ENCODE assay signal across 22 cellular contexts in genomic region chr7:18780266-18780665, GRCh38.
"Had no signal": no experiment of that assay in that cellular context is flagged by ENCODE, and none has a peak within 500 bp of the region (broad histone marks: within the 10 kb centered on the region; RNA-seq: fewer than 3 reads in every experiment).

No MANE protein-coding gene starts in this region.

- H3K27me3 ChIP-seq: esophagus muscularis mucosa, gastrocnemius medialis, ovary, sigmoid colon, spleen, stomach, thyroid gland had no signal

- H3K4me3 ChIP-seq: coronary artery, esophagus muscularis mucosa, gastrocnemius medialis, lower lobe of right lung, ovary, psoas muscle, sigmoid colon, skin epidermis, spleen, stomach, thyroid gland had no signal

- DNase-seq: dermis blood vessel endothelial cell; effector memory CD4-positive, alpha-beta T cell; gastrocnemius medialis; head of caudate nucleus; left ventricle myocardium superior; lower lobe of right lung; natural killer cell; occipital lobe; ovary; posterior cingulate gyrus; psoas muscle; right cardiac atrium; sigmoid colon; spleen; stimulated activated CD4-positive, alpha-beta T cell treated with anti-CD3 and anti-CD28 coated beads, Interleukin-4, amount 100 ng/mL, for 4 hours; stimulated activated naive B cell treated with anti-CD40 and anti-IgM and Interleukin-4, amounts not matched to agents 10 μg/mL and 1 μg/mL and 100 μg/mL, for 72 hours; stomach; thyroid gland; trophoblast cell had no signal

- H3K27me3 Mint-ChIP-seq: stimulated activated naive B cell treated with anti-CD40 and anti-IgM and Interleukin-4, amounts not matched to agents 10 μg/mL and 1 μg/mL and 100 μg/mL, for 72 hours had no signal

- H3K9me3 Mint-ChIP-seq: stimulated activated naive B cell treated with anti-CD40 and anti-IgM and Interleukin-4, amounts not matched to agents 10 μg/mL and 1 μg/mL and 100 μg/mL, for 72 hours had no signal

- H3K4me1 ChIP-seq: esophagus muscularis mucosa, gastrocnemius medialis, lower lobe of right lung, psoas muscle, sigmoid colon, spleen, stomach, thyroid gland had no signal

- ATAC-seq: gastrocnemius medialis; left ventricle myocardium superior; lower lobe of right lung; natural killer cell; psoas muscle; right cardiac atrium; stimulated activated naive B cell treated with anti-CD40 and anti-IgM and Interleukin-4, amounts not matched to agents 10 μg/mL and 1 μg/mL and 100 μg/mL, for 72 hours had no signal

- H3K27ac Mint-ChIP-seq: natural killer cell; stimulated activated naive B cell treated with anti-CD40 and anti-IgM and Interleukin-4, amounts not matched to agents 10 μg/mL and 1 μg/mL and 100 μg/mL, for 72 hours had no signal

- H3K9me3 ChIP-seq: esophagus muscularis mucosa, gastrocnemius medialis, lower lobe of right lung, ovary, psoas muscle, sigmoid colon, spleen, stomach, thyroid gland had no signal

- H3K27ac ChIP-seq: coronary artery, esophagus muscularis mucosa, gastrocnemius medialis, lower lobe of right lung, ovary, psoas muscle, sigmoid colon, skin epidermis, spleen, stomach, thyroid gland had no signal

- H3K4me1 Mint-ChIP-seq: natural killer cell; stimulated activated naive B cell treated with anti-CD40 and anti-IgM and Interleukin-4, amounts not matched to agents 10 μg/mL and 1 μg/mL and 100 μg/mL, for 72 hours had no signal

- H3K4me3 Mint-ChIP-seq: natural killer cell; stimulated activated naive B cell treated with anti-CD40 and anti-IgM and Interleukin-4, amounts not matched to agents 10 μg/mL and 1 μg/mL and 100 μg/mL, for 72 hours had no signal

- H3K36me3 ChIP-seq: esophagus muscularis mucosa, gastrocnemius medialis, lower lobe of right lung, ovary, sigmoid colon, spleen, stomach, thyroid gland had no signal

- H3K36me3 Mint-ChIP-seq: natural killer cell; stimulated activated naive B cell treated with anti-CD40 and anti-IgM and Interleukin-4, amounts not matched to agents 10 μg/mL and 1 μg/mL and 100 μg/mL, for 72 hours had no signal
